1 cellular context compared by ENCODE assay signal in genomic region chr2:52054824-52055223, GRCh38.
TF ChIP-seq lines count a peak whose summit lies in the region.

No MANE protein-coding gene starts in this region.

TF ChIP-seq in HCT116, 20 proteins besides CTCF, POLR2A, EP300 and RAD21 (continued from another document):
- TF ChIP-seq REST (IDR thresholded peaks at IDR 0.05; ENCODE audit: low read depth): no peak
- no peak for TF ChIP-seq ZFX (IDR thresholded peaks at IDR 0.05)
- TF ChIP-seq EGR1 (IDR thresholded peaks at IDR 0.05; ENCODE audit: low read depth): no peak
- no peak for TF ChIP-seq SRF (IDR thresholded peaks at IDR 0.05; ENCODE audit: low read depth)
- TF ChIP-seq ATF3 (IDR thresholded peaks at IDR 0.05): no peak
- no peak for TF ChIP-seq CEBPB (IDR thresholded peaks at IDR 0.05; ENCODE audit: low read depth)
- no peak for TF ChIP-seq TCF7L2 (IDR thresholded peaks at IDR 0.05; ENCODE audit: borderline replicate concordance, extremely low read depth, insufficient read depth, insufficient read length)
